24 cellular contexts compared by ENCODE assay signal in genomic region chr2:2799151-2799697, GRCh38.
DNase-seq lines count a peak whose midpoint lies in the region; ATAC-seq and TF ChIP-seq lines count a peak whose summit lies in the region.
"Had no signal": no experiment of that assay in that cellular context is flagged by ENCODE, and none has a peak within 500 bp of the region (broad histone marks: within the 10 kb centered on the region; RNA-seq: fewer than 3 reads in every experiment).

No MANE protein-coding gene starts in this region.

- H3K9ac ChIP-seq in Karpas-422 (ENCODE audit: low read length) = no peak overlapping the region
- H3K9ac ChIP-seq: BLaER1 treated with 17β-estradiol and CSF1 and Interleukin-3, amounts not matched to agents 10 nM and 100 nM; GM23248 had no signal

- H3K4me2 ChIP-seq in Karpas-422 (ENCODE audit: low read depth, low read length, poor library complexity, severe bottlenecking) = no peak overlapping the region
- H3K4me2 ChIP-seq: A549; BLaER1 treated with 17β-estradiol and CSF1 and Interleukin-3, amounts not matched to agents 10 nM and 100 nM had no signal

- H3K27me3 ChIP-seq in H7 (ENCODE audit: control insufficient read depth, insufficient read depth, low read length) (no peaks in the 10 kb centered on the region), Karpas-422 (ENCODE audit: low read length) (peaks cover 2% of the 10 kb centered on the region; the same call in 1 of the 2 replicates), left lung (peaks cover 0 to 11% of the 10 kb centered on the region in 2 donors), right atrium auricular region (no peaks in the 10 kb centered on the region)
- H3K27me3 ChIP-seq: BE2C; BLaER1 treated with 17β-estradiol and CSF1 and Interleukin-3, amounts not matched to agents 10 nM and 100 nM had no signal

- H3K36me3 ChIP-seq in H7 (replicated peaks; ENCODE audit: control insufficient read depth, insufficient read depth, low read length) (no peaks in the 10 kb centered on the region), Karpas-422 (ENCODE audit: insufficient read depth, low read length) (no peaks in the 10 kb centered on the region), left lung (no peaks in the 10 kb centered on the region), right atrium auricular region (no peaks in the 10 kb centered on the region)
- H3K36me3 ChIP-seq: BE2C; BLaER1 treated with 17β-estradiol and CSF1 and Interleukin-3, amounts not matched to agents 10 nM and 100 nM had no signal

- peak overlapping the region; percentile 70 for H3K27ac Mint-ChIP-seq in stimulated activated naive B cell treated with anti-CD40 and anti-IgM and Interleukin-4, amounts not matched to agents 10 μg/mL and 1 μg/mL and 100 μg/mL, for 72 hours
- H3K27ac Mint-ChIP-seq: CD14-positive monocyte; CD4-positive, alpha-beta T cell; CD8-positive, alpha-beta memory T cell; H9; HFFc6 had no signal

- H3K9me3 Mint-ChIP-seq in stimulated activated naive B cell treated with anti-CD40 and anti-IgM and Interleukin-4, amounts not matched to agents 10 μg/mL and 1 μg/mL and 100 μg/mL, for 72 hours = peaks cover 3 to 6% of the 10 kb centered on the region in 2 donors

- H2AFZ ChIP-seq in Karpas-422 (ENCODE audit: low read length) = no peak overlapping the region
- H2AFZ ChIP-seq: GM23248 had no signal

- ATAC-seq in stimulated activated naive B cell treated with anti-CD40 and anti-IgM and Interleukin-4, amounts not matched to agents 10 μg/mL and 1 μg/mL and 100 μg/mL, for 72 hours (replicated peaks) = no peak
- no peak for ATAC-seq in left lung
- ATAC-seq: A549, HCT116 had no signal

- CTCF ChIA-PET in HEK293T (lab: Yijun Ruan, JAX) = no interaction called here

- H3K4me3 Mint-ChIP-seq in stimulated activated naive B cell treated with anti-CD40 and anti-IgM and Interleukin-4, amounts not matched to agents 10 μg/mL and 1 μg/mL and 100 μg/mL, for 72 hours = no peak overlapping the region
- H3K4me3 Mint-ChIP-seq: CD14-positive monocyte; CD4-positive, alpha-beta T cell; CD8-positive, alpha-beta memory T cell; H9; HFFc6 had no signal

- H3K4me3 ChIP-seq in H7 (ENCODE audit: insufficient read depth, low read depth, low read length) = no peak overlapping the region
- H3K4me3 ChIP-seq in Karpas-422 (ENCODE audit: low read length) = no peak overlapping the region
- H3K4me3 ChIP-seq in left lung = no peak overlapping the region
- no peak overlapping the region for H3K4me3 ChIP-seq in right atrium auricular region
- H3K4me3 ChIP-seq: A549; BLaER1 treated with 17β-estradiol and CSF1 and Interleukin-3, amounts not matched to agents 10 nM and 100 nM; GM23248 had no signal

- H3K4me1 ChIP-seq in Karpas-422 (ENCODE audit: low read length) (no peaks in the 10 kb centered on the region), left lung (no peaks in the 10 kb centered on the region), right atrium auricular region (no peaks in the 10 kb centered on the region)
- H3K4me1 ChIP-seq: A549, BE2C had no signal

- POLR2A ChIA-PET in HEK293T (lab: Yijun Ruan, JAX) = no interaction called here

- no peaks in the 10 kb centered on the region for H3K4me1 Mint-ChIP-seq in stimulated activated naive B cell treated with anti-CD40 and anti-IgM and Interleukin-4, amounts not matched to agents 10 μg/mL and 1 μg/mL and 100 μg/mL, for 72 hours
- H3K4me1 Mint-ChIP-seq: CD14-positive monocyte; CD8-positive, alpha-beta memory T cell had no signal

- H3K9me3 ChIP-seq in Karpas-422 (ENCODE audit: low read length) = no peaks in the 10 kb centered on the region
- H3K9me3 ChIP-seq in left lung = peaks cover 0 to 6% of the 10 kb centered on the region in 2 donors
- peaks cover 0 to 9% of the 10 kb centered on the region in 2 donors for H3K9me3 ChIP-seq in right atrium auricular region
- H3K9me3 ChIP-seq: A549, BE2C had no signal

- no peaks in the 10 kb centered on the region for H4K20me1 ChIP-seq in Karpas-422 (ENCODE audit: insufficient read depth, low read depth, low read length)
- H4K20me1 ChIP-seq: BLaER1 treated with 17β-estradiol and CSF1 and Interleukin-3, amounts not matched to agents 10 nM and 100 nM had no signal

- intact Hi-C loops in left lung (cut with DNase I) = no loop called here

- DNase-seq in H7 (peak; percentile 7), Karpas-422 (peak; percentile 4), islet precursor cell (peak; percentile 35), left lung (no peak), right atrium auricular region (ENCODE audit: low spot score) (no peak), HEK293T (ENCODE audit: extremely low spot score) (no peak)
- DNase-seq in stimulated activated naive B cell treated with anti-CD40 and anti-IgM and Interleukin-4, amounts not matched to agents 10 μg/mL and 1 μg/mL and 100 μg/mL, for 72 hours = no peak
- DNase-seq: 8988T; ACHN; AML-193; BE2C; CD4-positive, alpha-beta T cell; CD8-positive, alpha-beta memory T cell; DMS 273 treated with DMSO at 0.1 percent for 48 hours; DMS79; EL; GDM1; GM23248; H9; HFFc6 had no signal

- H3K36me3 Mint-ChIP-seq in stimulated activated naive B cell treated with anti-CD40 and anti-IgM and Interleukin-4, amounts not matched to agents 10 μg/mL and 1 μg/mL and 100 μg/mL, for 72 hours = no peaks in the 10 kb centered on the region
- H3K36me3 Mint-ChIP-seq: CD14-positive monocyte; CD8-positive, alpha-beta memory T cell had no signal

- H3K79me2 ChIP-seq in Karpas-422 (ENCODE audit: low read length) = no peaks in the 10 kb centered on the region

- no peaks in the 10 kb centered on the region for H3K9me2 ChIP-seq in Karpas-422 (replicated peaks; ENCODE audit: insufficient read depth, low read length)

- H3K27ac ChIP-seq in Karpas-422 (ENCODE audit: low read length) (no peak overlapping the region), left lung (no peak overlapping the region), right atrium auricular region (no peak overlapping the region)
- H3K27ac ChIP-seq: A549; BLaER1 treated with 17β-estradiol and CSF1 and Interleukin-3, amounts not matched to agents 10 nM and 100 nM; GM23248 had no signal

- TF ChIP-seq CTCF in left lung (IDR thresholded peaks at IDR 0.05) (no peak), right atrium auricular region (IDR thresholded peaks at IDR 0.05) (no peak)

- H3K27me3 Mint-ChIP-seq in stimulated activated naive B cell treated with anti-CD40 and anti-IgM and Interleukin-4, amounts not matched to agents 10 μg/mL and 1 μg/mL and 100 μg/mL, for 72 hours = peaks cover 5 to 9% of the 10 kb centered on the region in 2 donors
- H3K27me3 Mint-ChIP-seq: CD8-positive, alpha-beta memory T cell had no signal

TF ChIP-seq in HEK293T, 16 proteins besides CTCF, POLR2A, EP300 and RAD21:
- TF ChIP-seq PKNOX1 (IDR thresholded peaks at IDR 0.05) = no peak
- no peak for TF ChIP-seq FOXA1 (IDR thresholded peaks at IDR 0.05)
- no peak for TF ChIP-seq ELF4 (IDR thresholded peaks at IDR 0.05)
- no peak for TF ChIP-seq ARNT (IDR thresholded peaks at IDR 0.05)
- TF ChIP-seq LEF1 (IDR thresholded peaks at IDR 0.05; ENCODE audit: borderline replicate concordance) = no peak
- no peak for TF ChIP-seq FOXK2 (IDR thresholded peaks at IDR 0.05)
- no peak for TF ChIP-seq CTBP1 (IDR thresholded peaks at IDR 0.05; ENCODE audit: borderline replicate concordance)
- no peak for TF ChIP-seq L3MBTL2 (conservative IDR thresholded peaks at IDR 0.05)
- TF ChIP-seq NFRKB (IDR thresholded peaks at IDR 0.05) = no peak
- TF ChIP-seq FOXM1 (IDR thresholded peaks at IDR 0.05; ENCODE audit: borderline replicate concordance) = no peak
- TF ChIP-seq SUZ12 (IDR thresholded peaks at IDR 0.05) = no peak
- TF ChIP-seq BHLHE40 (IDR thresholded peaks at IDR 0.05; ENCODE audit: borderline replicate concordance) = no peak
- no peak for TF ChIP-seq TARDBP (IDR thresholded peaks at IDR 0.05)

Comparison
In these comparisons a context has a peak if more than half of its experiments do, and no peak if none do; other contexts are left out.
1. DNase-seq: peak in H7 (single experiment), Karpas-422 (single experiment) and islet precursor cell (single experiment); none in stimulated activated naive B cell treated with anti-CD40 and anti-IgM and Interleukin-4, amounts not matched to agents 10 μg/mL and 1 μg/mL and 100 μg/mL, for 72 hours (single experiment), left lung (0 of 2), right atrium auricular region (single experiment) and HEK293T (single experiment).